Comparison of ENCODE assay signal across 1 cellular context in genomic region chr3:178714971-178715832, GRCh38.
TF ChIP-seq lines count a peak whose summit lies in the region.

No MANE protein-coding gene starts in this region.

TF ChIP-seq in GM23338, 12 proteins besides CTCF, POLR2A, EP300 and RAD21 (continued from another document):
- no peak for TF ChIP-seq ZNF462 (CRISPR knock-in tag; IDR thresholded peaks at IDR 0.05)
- no peak for TF ChIP-seq CREB1 (CRISPR knock-in tag; IDR thresholded peaks at IDR 0.05; ENCODE audit: low read depth)
- TF ChIP-seq, protein P1, sequence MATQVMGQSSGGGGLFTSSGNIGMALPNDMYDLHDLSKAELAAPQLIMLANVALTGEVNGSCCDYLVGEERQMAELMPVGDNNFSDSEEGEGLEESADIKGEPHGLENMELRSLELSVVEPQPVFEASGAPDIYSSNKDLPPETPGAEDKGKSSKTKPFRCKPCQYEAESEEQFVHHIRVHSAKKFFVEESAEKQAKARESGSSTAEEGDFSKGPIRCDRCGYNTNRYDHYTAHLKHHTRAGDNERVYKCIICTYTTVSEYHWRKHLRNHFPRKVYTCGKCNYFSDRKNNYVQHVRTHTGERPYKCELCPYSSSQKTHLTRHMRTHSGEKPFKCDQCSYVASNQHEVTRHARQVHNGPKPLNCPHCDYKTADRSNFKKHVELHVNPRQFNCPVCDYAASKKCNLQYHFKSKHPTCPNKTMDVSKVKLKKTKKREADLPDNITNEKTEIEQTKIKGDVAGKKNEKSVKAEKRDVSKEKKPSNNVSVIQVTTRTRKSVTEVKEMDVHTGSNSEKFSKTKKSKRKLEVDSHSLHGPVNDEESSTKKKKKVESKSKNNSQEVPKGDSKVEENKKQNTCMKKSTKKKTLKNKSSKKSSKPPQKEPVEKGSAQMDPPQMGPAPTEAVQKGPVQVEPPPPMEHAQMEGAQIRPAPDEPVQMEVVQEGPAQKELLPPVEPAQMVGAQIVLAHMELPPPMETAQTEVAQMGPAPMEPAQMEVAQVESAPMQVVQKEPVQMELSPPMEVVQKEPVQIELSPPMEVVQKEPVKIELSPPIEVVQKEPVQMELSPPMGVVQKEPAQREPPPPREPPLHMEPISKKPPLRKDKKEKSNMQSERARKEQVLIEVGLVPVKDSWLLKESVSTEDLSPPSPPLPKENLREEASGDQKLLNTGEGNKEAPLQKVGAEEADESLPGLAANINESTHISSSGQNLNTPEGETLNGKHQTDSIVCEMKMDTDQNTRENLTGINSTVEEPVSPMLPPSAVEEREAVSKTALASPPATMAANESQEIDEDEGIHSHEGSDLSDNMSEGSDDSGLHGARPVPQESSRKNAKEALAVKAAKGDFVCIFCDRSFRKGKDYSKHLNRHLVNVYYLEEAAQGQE (IDR thresholded peaks at IDR 0.05; ENCODE audit: unreplicated experiment): no peak
- TF ChIP-seq ZNF331 (CRISPR knock-in tag; IDR thresholded peaks at IDR 0.05; ENCODE audit: low read depth): no peak
- no peak for TF ChIP-seq EZH2phosphoT487 (IDR thresholded peaks at IDR 0.05; ENCODE audit: unreplicated experiment)
- TF ChIP-seq NANOG (IDR thresholded peaks at IDR 0.05; ENCODE audit: borderline replicate concordance): no peak
- TF ChIP-seq POLR2AphosphoS5 (IDR thresholded peaks at IDR 0.05; ENCODE audit: low read depth): no peak
- no peak for TF ChIP-seq EZH2 (IDR thresholded peaks at IDR 0.05; ENCODE audit: low read depth, unreplicated experiment)
- no peak for TF ChIP-seq ZNF114 (CRISPR knock-in tag; IDR thresholded peaks at IDR 0.05)
